ENCODE assay signal across 33 cellular contexts in genomic region chr18:42839408-42839807, GRCh38.
"Had no signal": no experiment of that assay in that cellular context is flagged by ENCODE, and none has a peak within 500 bp of the region (broad histone marks: within the 10 kb centered on the region; RNA-seq: fewer than 3 reads in every experiment).

No MANE protein-coding gene starts in this region.

- H3K4me1 ChIP-seq: body of pancreas, colonic mucosa, esophagus squamous epithelium, gastroesophageal sphincter had no signal

- H3K4me1 Mint-ChIP-seq: activated B cell treated with CpG ODN at 0.5 μM for 24 hours; activated naive CD4-positive, alpha-beta T cell treated with anti-CD3 and anti-CD28 coated beads, Interleukin-2, amount 50 U/mL, for 24 hours; activated naive CD8-positive, alpha-beta T cell treated with anti-CD3 and anti-CD28 coated beads for 36 hours; activated naive CD8-positive, alpha-beta T cell treated with anti-CD3 and anti-CD28 coated beads, Interleukin-2, amount 50 U/mL, for 24 hours; T-helper 17 cell had no signal

- H3K36me3 ChIP-seq: colonic mucosa, esophagus squamous epithelium, gastroesophageal sphincter, WERI-Rb-1 had no signal

- H3K27ac Mint-ChIP-seq: activated B cell treated with CpG ODN at 0.5 μM for 24 hours; activated CD8-positive, alpha-beta T cell treated with anti-CD3 and anti-CD28 coated beads for 36 hours; activated naive CD4-positive, alpha-beta T cell treated with anti-CD3 and anti-CD28 coated beads for 36 hours; activated naive CD4-positive, alpha-beta T cell treated with anti-CD3 and anti-CD28 coated beads, Interleukin-2, amount 50 U/mL, for 24 hours; activated naive CD8-positive, alpha-beta T cell treated with anti-CD3 and anti-CD28 coated beads for 36 hours; activated naive CD8-positive, alpha-beta T cell treated with anti-CD3 and anti-CD28 coated beads, Interleukin-2, amount 50 U/mL, for 24 hours; activated T-helper 1 cell treated with anti-CD3 and anti-CD28 coated beads, Interleukin-12 subunit alpha, Interleukin-12 subunit beta, Interleukin-2, Interleukin-4 antibody, amounts not matched to agents 30 ng/mL and 10 ng/mL and 1 ng/mL, durations not matched to agents 14 hours and 24 hours and 36 hours; activated T-helper 2 cell treated with anti-CD3 and anti-CD28 coated beads, Interferon-gamma antibody, Interleukin-2, Interleukin-4, amounts not matched to agents 10 μg/mL and 5 μg/mL and 100 μg/mL, durations not matched to agents 14 hours and 24 hours and 36 hours; T-helper 17 cell; T-helper 2 cell treated with Interferon-gamma antibody and Interleukin-4, amounts not matched to agents 5 μg/mL and 100 μg/mL, for 36 hours had no signal

- H3K4me3 ChIP-seq: body of pancreas, colonic mucosa, esophagus squamous epithelium, gastroesophageal sphincter had no signal

- H3K27ac ChIP-seq: body of pancreas, colonic mucosa, epithelial cell of prostate, esophagus squamous epithelium, gastroesophageal sphincter, WERI-Rb-1 had no signal

- ATAC-seq: activated CD4-positive, CD25-positive, alpha-beta regulatory T cell treated with anti-CD3 and anti-CD28 coated beads, Interleukin-2, amount 50 U/mL, for 24 hours; activated CD8-positive, alpha-beta T cell treated with anti-CD3 and anti-CD28 coated beads for 36 hours; activated naive CD8-positive, alpha-beta T cell treated with anti-CD3 and anti-CD28 coated beads, Interleukin-2, amount 50 U/mL, for 24 hours; activated T-cell treated with anti-CD3 and anti-CD28 coated beads, Interleukin-2, amount 50 U/mL, for 4 hours; body of pancreas; gastroesophageal sphincter; T-helper 17 cell had no signal

- H3K9me3 Mint-ChIP-seq: activated naive CD4-positive, alpha-beta T cell treated with anti-CD3 and anti-CD28 coated beads, Interleukin-2, amount 50 U/mL, for 24 hours; activated naive CD8-positive, alpha-beta T cell treated with anti-CD3 and anti-CD28 coated beads for 36 hours had no signal

- H3K36me3 Mint-ChIP-seq: activated naive CD4-positive, alpha-beta T cell treated with anti-CD3 and anti-CD28 coated beads, Interleukin-2, amount 50 U/mL, for 24 hours; activated naive CD8-positive, alpha-beta T cell treated with anti-CD3 and anti-CD28 coated beads for 36 hours had no signal

- H3K27me3 Mint-ChIP-seq: activated B cell treated with CpG ODN at 0.5 μM for 24 hours; activated CD8-positive, alpha-beta T cell treated with anti-CD3 and anti-CD28 coated beads for 36 hours; activated naive CD4-positive, alpha-beta T cell treated with anti-CD3 and anti-CD28 coated beads, Interleukin-2, amount 50 U/mL, for 24 hours; activated naive CD8-positive, alpha-beta T cell treated with anti-CD3 and anti-CD28 coated beads for 36 hours; activated naive CD8-positive, alpha-beta T cell treated with anti-CD3 and anti-CD28 coated beads, Interleukin-2, amount 50 U/mL, for 24 hours; T-helper 17 cell had no signal

- DNase-seq: activated B cell treated with CpG ODN at 0.5 μM for 24 hours; activated CD4-positive, alpha-beta T cell treated with anti-CD3 and anti-CD28 coated beads for 48 hours; activated CD4-positive, alpha-beta T cell treated with anti-CD3 and anti-CD28 coated beads, Interleukin-2, amount 50 U/mL, for 1 hour; activated CD4-positive, alpha-beta T cell treated with anti-CD3 and anti-CD28 coated beads, Interleukin-2, amount 50 U/mL, for 48 hours; activated CD8-positive, alpha-beta memory T cell treated with anti-CD3 and anti-CD28 coated beads for 24 hours; activated CD8-positive, alpha-beta T cell treated with anti-CD3 and anti-CD28 coated beads for 36 hours; activated effector memory CD4-positive, alpha-beta T cell treated with anti-CD3 and anti-CD28 coated beads, Interleukin-2, amount 50 U/mL, for 16 hours; activated naive CD4-positive, alpha-beta T cell treated with anti-CD3 and anti-CD28 coated beads for 36 hours; activated naive CD8-positive, alpha-beta T cell treated with anti-CD3 and anti-CD28 coated beads for 36 hours; activated naive CD8-positive, alpha-beta T cell treated with anti-CD3 and anti-CD28 coated beads, Interleukin-2, amount 50 U/mL, for 24 hours; activated T-cell treated with anti-CD3 and anti-CD28 coated beads, Interleukin-2, amount 50 U/mL, for 4 hours; amniotic stem cell; anterior cingulate cortex; body of pancreas; caudate nucleus; colonic mucosa; effector CD8-positive, alpha-beta T cell; esophagus squamous epithelium; foreskin melanocyte; SW 1271; T-helper 1 cell; T-helper 17 cell; T1000; WERI-Rb-1 had no signal

- FAIRE-seq: endometrium, endothelial cell of umbilical vein had no signal

- H3K9me3 ChIP-seq: body of pancreas, colonic mucosa, esophagus squamous epithelium, gastroesophageal sphincter had no signal

- H3K4me3 Mint-ChIP-seq: activated B cell treated with CpG ODN at 0.5 μM for 24 hours; activated CD8-positive, alpha-beta T cell treated with anti-CD3 and anti-CD28 coated beads for 36 hours; activated naive CD4-positive, alpha-beta T cell treated with anti-CD3 and anti-CD28 coated beads for 36 hours; activated naive CD4-positive, alpha-beta T cell treated with anti-CD3 and anti-CD28 coated beads, Interleukin-2, amount 50 U/mL, for 24 hours; activated naive CD8-positive, alpha-beta T cell treated with anti-CD3 and anti-CD28 coated beads for 36 hours; activated naive CD8-positive, alpha-beta T cell treated with anti-CD3 and anti-CD28 coated beads, Interleukin-2, amount 50 U/mL, for 24 hours; activated T-cell treated with anti-CD3 and anti-CD28 coated beads, Interleukin-2, amount 50 U/mL, for 4 hours; activated T-helper 1 cell treated with anti-CD3 and anti-CD28 coated beads, Interleukin-12 subunit alpha, Interleukin-12 subunit beta, Interleukin-2, Interleukin-4 antibody, amounts not matched to agents 30 ng/mL and 10 ng/mL and 1 ng/mL, durations not matched to agents 14 hours and 24 hours and 36 hours; T-helper 17 cell; T-helper 2 cell treated with Interferon-gamma antibody and Interleukin-4, amounts not matched to agents 5 μg/mL and 100 μg/mL, for 36 hours had no signal

- H3K27me3 ChIP-seq: body of pancreas, colonic mucosa, esophagus squamous epithelium, gastroesophageal sphincter had no signal
